In the genomic region with DNA sequence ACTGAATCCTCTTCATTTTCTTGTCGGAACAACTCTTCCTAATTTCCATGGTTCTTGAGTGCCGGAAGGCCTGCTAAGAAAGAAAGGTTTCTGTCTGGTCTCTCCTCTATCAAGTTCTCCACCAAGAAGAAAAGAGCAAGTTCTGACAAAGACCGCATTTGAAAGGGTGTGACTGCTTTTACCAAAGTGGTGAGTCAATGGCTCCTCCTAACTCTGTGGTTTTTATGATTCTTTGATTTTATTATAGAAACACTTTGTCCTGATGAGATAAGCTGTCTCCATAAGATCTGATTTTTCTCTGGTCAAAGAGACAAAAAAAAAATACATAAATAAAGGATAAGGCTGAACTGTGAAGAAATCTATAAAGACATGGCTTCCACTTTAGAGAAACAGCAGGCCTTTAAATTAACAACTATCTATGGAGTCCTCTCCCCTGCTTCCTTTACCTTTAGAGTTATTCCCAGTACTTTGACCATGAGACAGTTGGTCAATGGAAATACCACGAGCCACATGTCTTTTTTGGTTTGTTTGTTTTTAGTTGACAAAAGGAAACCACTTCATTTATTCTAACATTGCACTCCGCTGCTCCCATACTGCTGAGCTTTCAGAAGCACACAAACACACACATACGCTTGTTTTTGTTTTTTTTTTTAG, we compare ENCODE assay signal across 14 cellular contexts.
DNase-seq lines count a peak whose midpoint lies in the region; ATAC-seq and TF ChIP-seq lines count a peak whose summit lies in the region.
"Had no signal": no experiment of that assay in that cellular context is flagged by ENCODE, and none has a peak within 500 bp of the region (broad histone marks: within the 10 kb centered on the region; RNA-seq: fewer than 3 reads in every experiment).

No MANE protein-coding gene starts in this region.

- H3K4me1 Mint-ChIP-seq in CD8-positive, alpha-beta memory T cell = peaks cover 22 to 41% (median 33%) of the 10 kb centered on the region in 3 donors

- H3K36me3 ChIP-seq in CD8-positive, alpha-beta memory T cell (ENCODE audit: insufficient read depth, low read length) = no peaks in the 10 kb centered on the region
- H3K36me3 ChIP-seq in mammary epithelial cell (ENCODE audit: insufficient read depth, low read length) (no peaks in the 10 kb centered on the region), heart right ventricle (peaks cover 0 to 93% (median 12%) of the 10 kb centered on the region in 9 donors)
- H3K36me3 ChIP-seq: cardiac muscle cell had no signal

- in situ Hi-C loops in mammary epithelial cell (cut with MboI; ENCODE audit: low sequenced_read_pairs in 2 of 2) = no loop called here

- no peak overlapping the region for H3K4me3 ChIP-seq in CD8-positive, alpha-beta memory T cell (ENCODE audit: low read length)
- H3K4me3 ChIP-seq in mammary epithelial cell (replicated peaks in 1 of 3; ENCODE audit: insufficient read depth in 1 of 3, low read depth in 2 of 3, low read length in 3 of 3) (no peak overlapping the region), heart right ventricle (no peak overlapping the region)
- H3K4me3 ChIP-seq: cardiac muscle cell had no signal

- dilution Hi-C loops in mammary epithelial cell (cut with HindIII; ENCODE audit: low sequenced_read_pairs) = no loop called here

- no peak overlapping the region for H3K27ac ChIP-seq in CD8-positive, alpha-beta memory T cell (ENCODE audit: low read depth, low read length)
- H3K27ac ChIP-seq in mammary epithelial cell (ENCODE audit: insufficient read depth, low read depth, low read length) (peak overlapping the region; percentile 82), heart right ventricle (no peak overlapping the region)
- H3K27ac ChIP-seq: cardiac muscle cell had no signal

- POLR2A ChIA-PET in CD8-positive, alpha-beta memory T cell (lab: Charles Lee) = no interaction called here

- no peaks in the 10 kb centered on the region for H3K27me3 Mint-ChIP-seq in CD8-positive, alpha-beta memory T cell
- H3K27me3 Mint-ChIP-seq: B cell had no signal

- H3K4me1 ChIP-seq in CD8-positive, alpha-beta memory T cell (ENCODE audit: insufficient read depth, low read length) = peaks cover 11% of the 10 kb centered on the region
- H3K4me1 ChIP-seq in mammary epithelial cell (ENCODE audit: insufficient read depth, low read length) = peaks cover 24% of the 10 kb centered on the region
- H3K4me1 ChIP-seq in heart right ventricle = no peaks in the 10 kb centered on the region

- peak in 2 of 5 donors; percentile 13 to 23 for DNase-seq in CD8-positive, alpha-beta memory T cell
- DNase-seq in M059J (ENCODE audit: low read depth) (peak; percentile 60), mammary epithelial cell (peak; percentile 96), myocyte (ENCODE audit: low read depth) (peak; percentile 69), HuH-7 (ENCODE audit: low spot score) (no peak), heart right ventricle (no peak), NCI-H187 treated with DMSO at 0.1 percent for 48 hours (lab: John Stamatoyannopoulos, UW) (no peak)
- DNase-seq in stimulated activated CD4-positive, alpha-beta T cell treated with anti-CD3 and anti-CD28 coated beads, Interleukin-12 subunit alpha, Interleukin-12 subunit beta, amount 100 ng/mL, for 4 hours = no peak
- DNase-seq: HCEC 1CT, NCI-H2081, posterior cingulate gyrus had no signal

- peak overlapping the region; percentile 61 for H3K9ac ChIP-seq in mammary epithelial cell (ENCODE audit: insufficient read depth, low read length)

- H3K36me3 Mint-ChIP-seq in CD8-positive, alpha-beta memory T cell = peaks cover 13 to 16% (median 16%) of the 10 kb centered on the region in 3 donors

- ATAC-seq in heart right ventricle = no peak
- ATAC-seq: SK-N-SH treated with all-trans-retinoic acid at 6 μM for 48 hours had no signal

- CTCF ChIA-PET in CD8-positive, alpha-beta memory T cell (lab: Charles Lee) = no interaction called here
- CTCF ChIA-PET in mammary epithelial cell (lab: Charles Lee; ENCODE audit: low non-redundant PET) = no interaction called here

- H3K9me3 ChIP-seq in CD8-positive, alpha-beta memory T cell (ENCODE audit: low read length) = no peaks in the 10 kb centered on the region
- H3K9me3 ChIP-seq in mammary epithelial cell (replicated peaks; ENCODE audit: insufficient read depth, low read length) = no peaks in the 10 kb centered on the region
- no peaks in the 10 kb centered on the region for H3K9me3 ChIP-seq in heart right ventricle

- peak overlapping the region; percentile 65 for H3K4me2 ChIP-seq in mammary epithelial cell (ENCODE audit: insufficient read depth, low read depth, low read length)

- no peaks in the 10 kb centered on the region for H3K79me2 ChIP-seq in mammary epithelial cell (ENCODE audit: insufficient read depth, low read length)

- H3K27ac Mint-ChIP-seq in CD8-positive, alpha-beta memory T cell = peak overlapping the region in 5 of 8 donors; percentile 4 to 68 (median 31)
- H3K27ac Mint-ChIP-seq: B cell had no signal

- no peaks in the 10 kb centered on the region for H4K20me1 ChIP-seq in mammary epithelial cell (ENCODE audit: insufficient read depth, low read length)

- H2AFZ ChIP-seq in mammary epithelial cell (ENCODE audit: low read depth, low read length) = peak overlapping the region; percentile 38

- H3K4me3 Mint-ChIP-seq in CD8-positive, alpha-beta memory T cell = peak overlapping the region in 1 of 7 donors; percentile 18
- H3K4me3 Mint-ChIP-seq: B cell had no signal

- TSS peak; percentile 83 for BruUV-seq in mammary epithelial cell (replicated peaks; lab: Mats Ljungman, UMichigan)

- intact Hi-C loops in mammary epithelial cell (cut with micrococcal nuclease) (loop anchor here (2.0 kb wide), 1 partner anchor 66 kb away; no protein-coding TSS in a partner anchor), heart right ventricle (cut with DNase I) (no loop called here)

- no peaks in the 10 kb centered on the region for H3K27me3 ChIP-seq in CD8-positive, alpha-beta memory T cell (ENCODE audit: insufficient read depth, low read length, poor library complexity, severe bottlenecking)
- H3K27me3 ChIP-seq in mammary epithelial cell (ENCODE audit: insufficient read depth, low read length) = no peaks in the 10 kb centered on the region
- no peaks in the 10 kb centered on the region for H3K27me3 ChIP-seq in heart right ventricle
- H3K27me3 ChIP-seq: cardiac muscle cell had no signal

- WGBS in mammary epithelial cell (ENCODE audit: low coverage, missing lambda C conversion rate) = 30% methylated on average over 6 of the region's 6 CpGs
- WGBS in heart right ventricle, 2 donors = 94 to 95% methylated on average over 6 of the region's 6 CpGs

- no peaks in the 10 kb centered on the region for H3K9me3 Mint-ChIP-seq in CD8-positive, alpha-beta memory T cell

- TF ChIP-seq CTCF in mammary epithelial cell (conservative IDR thresholded peaks at IDR 0.05 in 1 of 2, IDR thresholded peaks at IDR 0.05 in 1 of 2; ENCODE audit: extremely low read depth in 1 of 2, insufficient read depth in 1 of 2, low read depth in 1 of 2, low read length in 2 of 2) = no peak
- TF ChIP-seq CTCF in heart right ventricle (IDR thresholded peaks at IDR 0.05) = no peak

Comparison
In these comparisons a context has a peak if more than half of its experiments do, and no peak if none do; other contexts are left out.
1. DNase-seq: peak in M059J (single experiment), mammary epithelial cell (single experiment) and myocyte (single experiment); none in HuH-7 (single experiment), heart right ventricle (0 of 2), stimulated activated CD4-positive, alpha-beta T cell treated with anti-CD3 and anti-CD28 coated beads, Interleukin-12 subunit alpha, Interleukin-12 subunit beta, amount 100 ng/mL, for 4 hours (single experiment) and NCI-H187 treated with DMSO at 0.1 percent for 48 hours (single experiment).